24 cellular contexts compared by ENCODE assay signal in the genomic region with DNA sequence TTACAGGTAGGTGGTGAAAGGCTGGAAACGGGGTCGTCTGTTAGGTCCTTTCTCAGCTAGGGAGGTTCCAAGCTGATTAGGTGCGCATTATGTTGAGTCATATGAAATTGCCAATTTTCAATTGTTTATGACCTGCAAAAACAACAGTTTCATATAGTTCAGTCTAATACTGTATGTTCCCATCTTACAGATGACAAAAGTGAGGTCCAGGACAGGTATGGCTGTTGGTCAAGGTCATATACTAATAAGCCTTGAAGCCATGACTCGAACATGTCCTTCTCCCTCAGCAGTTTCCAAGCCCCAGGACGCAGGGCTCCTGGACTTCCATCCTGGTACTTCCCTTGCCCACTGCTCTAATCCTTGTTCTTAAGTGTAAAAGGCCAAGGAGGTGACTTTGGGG. TPM values are rescaled to one million over a fixed set of nuclear protein-coding genes. Genes with fewer than 3 reads are reported as not detected.
DNase-seq lines count a peak whose midpoint lies in the region; ATAC-seq, FAIRE-seq and TF ChIP-seq lines count a peak whose summit lies in the region.
"Had no signal": no experiment of that assay in that cellular context is flagged by ENCODE, and none has a peak within 500 bp of the region (broad histone marks: within the 10 kb centered on the region; RNA-seq: fewer than 3 reads in every experiment).

No MANE protein-coding gene starts in this region.

- 64% methylated on average over 5 of the region's 5 CpGs for WGBS in K562 (ENCODE audit: insufficient coverage, low coverage, missing lambda C conversion rate)
- 95% methylated on average over 5 of the region's 5 CpGs for WGBS in aorta, 2 donors

- H3K4me1 ChIP-seq in PC-9 (replicated peaks; ENCODE audit: insufficient read depth) (peaks cover 11% of the 10 kb centered on the region), K562 (replicated peaks in 1 of 2; ENCODE audit: control insufficient read depth in 2 of 2, insufficient read depth in 2 of 2, low read length in 2 of 2) (no peaks in the 10 kb centered on the region), aorta (ENCODE audit: control insufficient read depth in 1 of 2, insufficient read depth in 2 of 2, low read length in 2 of 2) (no peaks in the 10 kb centered on the region)

- H2AFZ ChIP-seq in PC-9 (no peak overlapping the region), K562 (ENCODE audit: low read depth, low read length) (no peak overlapping the region)
- H2AFZ ChIP-seq: GM23338 had no signal

- no peaks in the 10 kb centered on the region for H3K9me2 ChIP-seq in PC-9 (ENCODE audit: insufficient read depth)

- ATAC-seq in K562 = no peak
- ATAC-seq in aorta (ENCODE audit: low FRiP score) = no peak
- no peak for ATAC-seq in HG03571 (IDR thresholded peaks at IDR 0.05; ENCODE audit: unreplicated experiment)
- ATAC-seq: A549, GM23338 had no signal

- in situ Hi-C loops in K562 (cut with MboI) = no loop called here

- H4K20me1 ChIP-seq in PC-9 (ENCODE audit: insufficient read depth) = no peaks in the 10 kb centered on the region
- no peaks in the 10 kb centered on the region for H4K20me1 ChIP-seq in K562 (replicated peaks; ENCODE audit: control insufficient read depth, insufficient read depth, low read length)

- H3K9me3 ChIP-seq in PC-9 (ENCODE audit: insufficient read depth, low read depth) (no peaks in the 10 kb centered on the region), K562 (replicated peaks; ENCODE audit: control insufficient read depth, insufficient read depth, low read depth, low read length) (no peaks in the 10 kb centered on the region), aorta (ENCODE audit: control insufficient read depth, low read length) (no peaks in the 10 kb centered on the region)
- H3K9me3 ChIP-seq: A549; BE2C; BLaER1 treated with 17β-estradiol and CSF1 and Interleukin-3, amounts not matched to agents 10 nM and 100 nM; HAP-1 had no signal

- CTCF ChIA-PET in PC-9 (lab: Charles Lee) (no interaction called here), K562 (lab: Yijun Ruan, JAX; ENCODE audit: low intra/inter-chr PET ratio) (no interaction called here)

- TF ChIP-seq POLR2A in K562 (conservative IDR thresholded peaks at IDR 0.05) = no peak

- H3K27me3 ChIP-seq in PC-9 (ENCODE audit: insufficient read depth, low read depth) (no peaks in the 10 kb centered on the region), K562 (ENCODE audit: control insufficient read depth in 2 of 2, insufficient read depth in 2 of 2, low read length in 2 of 2) (no peaks in the 10 kb centered on the region), dorsolateral prefrontal cortex (no peaks in the 10 kb centered on the region), aorta (ENCODE audit: control insufficient read depth in 1 of 2, insufficient read depth in 2 of 2, low read length in 1 of 2) (no peaks in the 10 kb centered on the region)
- H3K27me3 ChIP-seq: BE2C; BLaER1 treated with 17β-estradiol and CSF1 and Interleukin-3, amounts not matched to agents 10 nM and 100 nM had no signal

- H3K79me2 ChIP-seq in PC-9 (ENCODE audit: low read depth) = no peaks in the 10 kb centered on the region
- no peaks in the 10 kb centered on the region for H3K79me2 ChIP-seq in K562 (ENCODE audit: control insufficient read depth, insufficient read depth, low read length)

- H3K4me2 ChIP-seq in PC-9 = no peak overlapping the region
- no peak overlapping the region for H3K4me2 ChIP-seq in K562 (ENCODE audit: insufficient read depth, low read length)
- H3K4me2 ChIP-seq: A549; BLaER1 treated with 17β-estradiol and CSF1 and Interleukin-3, amounts not matched to agents 10 nM and 100 nM; GM23338 had no signal

- POLR2A ChIA-PET in PC-9 (lab: Charles Lee; ENCODE audit: unreplicated experiment) (interaction anchor here (0.6 kb wide), 1 partner anchor 241 kb away, joined by 7 read pairs; no protein-coding TSS in a partner anchor), K562 (lab: Yijun Ruan, JAX) (no interaction called here)

- peaks cover 22% of the 10 kb centered on the region for H3K36me3 ChIP-seq in PC-9 (ENCODE audit: low read depth)
- H3K36me3 ChIP-seq in K562 (ENCODE audit: control insufficient read depth, insufficient read depth, low read length) = peaks cover 26% of the 10 kb centered on the region; the same call in 2 of the 3 replicates
- peaks cover 0 to 11% of the 10 kb centered on the region in 2 donors for H3K36me3 ChIP-seq in aorta (ENCODE audit: control insufficient read depth in 1 of 2, insufficient read depth in 2 of 2, low read length in 1 of 2)
- H3K36me3 ChIP-seq: BE2C had no signal

- DNase-seq in PC-9 (no peak), K562 (ENCODE audit: extremely low read depth in 1 of 4, low spot score in 3 of 4) (no peak), dorsolateral prefrontal cortex (no peak), substantia nigra (lab: John Stamatoyannopoulos, UW) (no peak), aorta (no peak), T-helper 1 cell (no peak)
- DNase-seq: 8988T; ACHN; AML-193; BE2C; Calu3; CD4-positive, alpha-beta memory T cell; COR-L47; DMS53; DMS79 treated with DMSO at 0.1 percent for 48 hours; GF-D8; HFFc6 had no signal

- H3K4me3 ChIP-seq in PC-9 (no peak overlapping the region), K562 (no peak overlapping the region), dorsolateral prefrontal cortex (no peak overlapping the region), aorta (ENCODE audit: low read length in 2 of 2) (no peak overlapping the region)
- H3K4me3 ChIP-seq: A549; BLaER1 treated with 17β-estradiol and CSF1 and Interleukin-3, amounts not matched to agents 10 nM and 100 nM; GM23338; HAP-1 had no signal

- intact Hi-C loops in PC-9 (cut with micrococcal nuclease; ENCODE audit: unreplicated experiment) (no loop called here), K562 (cut with micrococcal nuclease) (no loop called here), dorsolateral prefrontal cortex (cut with DNase I) (no loop called here), aorta (cut with DNase I) (no loop called here)

- BruUV-seq in PC-9 (replicated peaks; lab: Mats Ljungman, UMichigan) (no TSS peak), K562 (replicated peaks; lab: Mats Ljungman, UMichigan) (no TSS peak)

- H3F3A ChIP-seq in PC-9 (ENCODE audit: insufficient read depth, low read depth) = peaks cover 15% of the 10 kb centered on the region; the same call in 1 of the 2 replicates

- no peak for TF ChIP-seq EP300 in K562 (IDR thresholded peaks at IDR 0.05; ENCODE audit: low read length)

- no peak overlapping the region; a peak in 1 of 4 replicates for H3K9ac ChIP-seq in K562 (ENCODE audit: insufficient read depth in 1 of 2, low read depth in 2 of 2, low read length in 2 of 2)
- H3K9ac ChIP-seq: BLaER1 treated with 17β-estradiol and CSF1 and Interleukin-3, amounts not matched to agents 10 nM and 100 nM had no signal

- H3K27ac ChIP-seq in PC-9 (0 out of 2 replicates have a peak overlapping the region, but pooled peaks have one; percentile 13), K562 (ENCODE audit: extremely low read depth, low read depth, low read length) (no peak overlapping the region), dorsolateral prefrontal cortex (peak overlapping the region in 49 of 59 donors; percentile 14 to 94 (median 60)), substantia nigra (ENCODE audit: low read depth, low read length, poor library complexity, severe bottlenecking) (peak overlapping the region; percentile 23), aorta (ENCODE audit: low read depth in 1 of 2, low read length in 2 of 2) (no peak overlapping the region)
- H3K27ac ChIP-seq: A549; BLaER1 treated with 17β-estradiol and CSF1 and Interleukin-3, amounts not matched to agents 10 nM and 100 nM had no signal

- FAIRE-seq in K562 (lab: Jason Lieb, UNC) = no peak
- FAIRE-seq: A549, GM12891, GM18507 had no signal

- TF ChIP-seq CTCF in PC-9 (conservative IDR thresholded peaks at IDR 0.05) = no peak
- TF ChIP-seq CTCF in K562 (IDR thresholded peaks at IDR 0.05 in 2 of 3, conservative IDR thresholded peaks at IDR 0.05 in 1 of 3; ENCODE audit: insufficient read depth in 2 of 3, low read depth in 1 of 3, low read length in 3 of 3) = no peak
- no peak for TF ChIP-seq CTCF in dorsolateral prefrontal cortex (IDR thresholded peaks at IDR 0.05 in 54 of 56, conservative IDR thresholded peaks at IDR 0.05 in 2 of 56; ENCODE audit: low read depth in 1 of 56, partially characterized antibody in 56 of 56)

- no peaks in the 10 kb centered on the region for H3K9me1 ChIP-seq in K562 (ENCODE audit: control insufficient read depth, insufficient read depth, low read length)

- TF ChIP-seq RAD21 in K562 (CRISPR knock-in tag; conservative IDR thresholded peaks at IDR 0.05 in 1 of 2, IDR thresholded peaks at IDR 0.05 in 1 of 2) = no peak

TF ChIP-seq in K562, 482 proteins besides CTCF, POLR2A, EP300 and RAD21 (continues in another document):
- TF ChIP-seq ARNT (IDR thresholded peaks at IDR 0.05) = no peak
- TF ChIP-seq TAF9B (IDR thresholded peaks at IDR 0.05; ENCODE audit: partially characterized antibody) = no peak
- TF ChIP-seq MED1 (CRISPR knock-in tag; IDR thresholded peaks at IDR 0.05; ENCODE audit: borderline replicate concordance) = no peak
- peak; percentile 42 for TF ChIP-seq RBM25 (IDR thresholded peaks at IDR 0.05; ENCODE audit: low read depth, low read length, severe bottlenecking)
- TF ChIP-seq TBP (optimal IDR thresholded peaks at IDR 0.05; ENCODE audit: low read depth, low read length) = no peak
- no peak for TF ChIP-seq ATF7 (IDR thresholded peaks at IDR 0.05)
- no peak for TF ChIP-seq HDGF (IDR thresholded peaks at IDR 0.05)
- TF ChIP-seq ESRRA (IDR thresholded peaks at IDR 0.05; ENCODE audit: borderline replicate concordance, low read depth) = peak; percentile 57

RNA-seq across cellular contexts. Expression of gene TTC7A, which starts 56.3 kb away (rescaled TPM):
- total RNA-seq in PC-9 (2021) = 66.8 and 80.9 TPM in 2 replicates
- total RNA-seq in K562 (2011; cell fraction: chromatin; rRNA removed; ENCODE audit: low replicate concordance) = 30.2 and 61.4 TPM in 2 replicates
- total RNA-seq in K562 (2011; cell fraction: nucleolus; rRNA removed) = 25.0 and 33.5 TPM in 2 replicates
- 22.7 and 28.2 TPM in 2 replicates for total RNA-seq in K562 (2011; cell fraction: nucleoplasm; rRNA removed)
- 9.3 and 10.9 TPM in 2 replicates for total RNA-seq in K562 (2014; rRNA removed)
- total RNA-seq in K562 (2014; rRNA removed; fragmentation: Illumina TruSeq; extraction: Trizol) = 4.2 and 4.8 TPM in 2 replicates
- 5.8 and 5.9 TPM in 2 replicates for total RNA-seq in K562 (2015; rRNA removed; fragmentation: Illumina TruSeq; extraction: Trizol)
- total RNA-seq in K562 (2021) = 14.5 and 15.0 TPM in 2 replicates
- 7.1 and 9.3 TPM in 2 replicates for polyA plus RNA-seq in K562 (2011; rRNA removed)
- polyA plus RNA-seq in K562 (2011; cell fraction: cytosol; rRNA removed) = 5.9 and 9.1 TPM in 2 replicates
- 26.0 and 36.1 TPM in 2 replicates for polyA plus RNA-seq in K562 (2011; cell fraction: nucleus; rRNA removed)
- polyA plus RNA-seq in K562 (2012) = 10.1 and 12.3 TPM in 2 replicates
- 7.7 and 8.8 TPM in 2 replicates for polyA plus RNA-seq in K562 (2014; fragmentation: Illumina TruSeq; extraction: Trizol)
- polyA plus RNA-seq in K562 (2014; fragmentation: Nextera tagmentation; extraction: Ambion mirVana) = under 1 TPM; 0.68 to 0.70 TPM
- 6.8 and 7.7 TPM in 2 replicates for polyA plus RNA-seq in K562 (2014; rRNA removed)
- 7.8 and 7.9 TPM in 2 replicates for polyA minus RNA-seq in K562 (2011; rRNA and poly(A)+ RNA removed)
- 5.4 and 8.4 TPM in 2 replicates for polyA minus RNA-seq in K562 (2011; cell fraction: cytosol; rRNA and poly(A)+ RNA removed)
- polyA minus RNA-seq in K562 (2011; cell fraction: nucleus; rRNA and poly(A)+ RNA removed) = 16.6 and 18.9 TPM in 2 replicates
- total RNA-seq in dorsolateral prefrontal cortex = 10 to 100 TPM; 15.2 to 63.1 (median 25.3) TPM
- total RNA-seq in aorta = 10 to 100 TPM; 29.7 to 53.2 TPM
- 10 to 100 TPM; 12.0 to 24.3 TPM for polyA plus RNA-seq in aorta

Comparison
In these comparisons a context has a peak if more than half of its experiments do, and no peak if none do; other contexts are left out.
1. H3K27ac ChIP-seq: peak in PC-9 (single experiment), dorsolateral prefrontal cortex (49 of 59) and substantia nigra (single experiment); none in K562 (single experiment) and aorta (0 of 2).